ENCODE assay signal across 12 cellular contexts in genomic region chr7:111113263-111114017, GRCh38. TPM values are rescaled to one million over a fixed set of nuclear protein-coding genes. Genes with fewer than 3 reads are reported as not detected.
A peak's percentile ranks its signal among the peaks of the same experiment; 100 is the strongest.
DNase-seq lines count a peak whose midpoint lies in the region; ATAC-seq lines count a peak whose summit lies in the region.
"Had no signal": no experiment of that assay in that cellular context is flagged by ENCODE, and none has a peak within 500 bp of the region (broad histone marks: within the 10 kb centered on the region; RNA-seq: fewer than 3 reads in every experiment).

No MANE protein-coding gene starts in this region.

- H3K9me3 Mint-ChIP-seq in activated T-cell treated with anti-CD3 and anti-CD28 coated beads, Interleukin-2, amount 50 U/mL, for 72 hours, result no peaks in the 10 kb centered on the region
- H3K9me3 Mint-ChIP-seq in stimulated activated naive CD8-positive, alpha-beta T cell treated with anti-CD3 and anti-CD28 coated beads, Interleukin-15, Interleukin-2, amounts not matched to agents 100 ng/mL and 50 ng/mL, for 24 hours, result peaks cover 3% of the 10 kb centered on the region

- peak overlapping the region; percentile 57 to 64 for H3K4me3 Mint-ChIP-seq in activated T-cell treated with anti-CD3 and anti-CD28 coated beads, Interleukin-2, amount 50 U/mL, for 72 hours
- peak overlapping the region; percentile 37 for H3K4me3 Mint-ChIP-seq in stimulated activated naive CD8-positive, alpha-beta T cell treated with anti-CD3 and anti-CD28 coated beads, Interleukin-15, Interleukin-2, amounts not matched to agents 100 ng/mL and 50 ng/mL, for 24 hours

- peaks cover 45% of the 10 kb centered on the region for H3K4me1 Mint-ChIP-seq in activated T-cell treated with anti-CD3 and anti-CD28 coated beads, Interleukin-2, amount 50 U/mL, for 72 hours (ENCODE audit: low read depth)
- peaks cover 63% of the 10 kb centered on the region for H3K4me1 Mint-ChIP-seq in stimulated activated naive CD8-positive, alpha-beta T cell treated with anti-CD3 and anti-CD28 coated beads, Interleukin-15, Interleukin-2, amounts not matched to agents 100 ng/mL and 50 ng/mL, for 24 hours (ENCODE audit: low read depth)

- ATAC-seq in activated T-cell treated with anti-CD3 and anti-CD28 coated beads, Interleukin-2, amount 50 U/mL, for 72 hours (replicated peaks in 1 of 2), result peak; percentile 82 to 90
- ATAC-seq: heart left ventricle had no signal

- peaks cover 1 to 25% of the 10 kb centered on the region in 2 donors for H3K36me3 Mint-ChIP-seq in activated T-cell treated with anti-CD3 and anti-CD28 coated beads, Interleukin-2, amount 50 U/mL, for 72 hours (ENCODE audit: insufficient read depth in 2 of 2)
- H3K36me3 Mint-ChIP-seq in stimulated activated naive CD8-positive, alpha-beta T cell treated with anti-CD3 and anti-CD28 coated beads, Interleukin-15, Interleukin-2, amounts not matched to agents 100 ng/mL and 50 ng/mL, for 24 hours (ENCODE audit: low read depth), result peaks cover 74% of the 10 kb centered on the region

- H3K27me3 Mint-ChIP-seq in activated T-cell treated with anti-CD3 and anti-CD28 coated beads, Interleukin-2, amount 50 U/mL, for 72 hours (ENCODE audit: low read depth), result no peaks in the 10 kb centered on the region
- H3K27me3 Mint-ChIP-seq in stimulated activated naive CD8-positive, alpha-beta T cell treated with anti-CD3 and anti-CD28 coated beads, Interleukin-15, Interleukin-2, amounts not matched to agents 100 ng/mL and 50 ng/mL, for 24 hours, result no peaks in the 10 kb centered on the region

- H3K27ac Mint-ChIP-seq in activated T-cell treated with anti-CD3 and anti-CD28 coated beads, Interleukin-2, amount 50 U/mL, for 72 hours, result peak overlapping the region; percentile 96
- peak overlapping the region; percentile 88 for H3K27ac Mint-ChIP-seq in stimulated activated naive CD8-positive, alpha-beta T cell treated with anti-CD3 and anti-CD28 coated beads, Interleukin-15, Interleukin-2, amounts not matched to agents 100 ng/mL and 50 ng/mL, for 24 hours

- DNase-seq in activated T-cell treated with anti-CD3 and anti-CD28 coated beads, Interleukin-2, amount 50 U/mL, for 72 hours, result no peak
- no peak for DNase-seq in activated T-cell treated with anti-CD3 and anti-CD28 coated beads, Interleukin-2, amount 50 U/mL, for 48 hours
- peak; percentile 31 for DNase-seq in HS-5 (ENCODE audit: low read depth)
- DNase-seq in dedifferentiated amniotic fluid mesenchymal stem cell (ENCODE audit: extremely low spot score), result peak; percentile 47
- no peak for DNase-seq in effector CD8-positive, alpha-beta T cell (lab: John Stamatoyannopoulos, UW)
- no peak for DNase-seq in NCI-H345 treated with DMSO at 0.1 percent for 48 hours (lab: John Stamatoyannopoulos, UW; ENCODE audit: unreplicated experiment)
- DNase-seq in HuH-7 (ENCODE audit: low spot score), result no peak
- DNase-seq: activated CD8-positive, alpha-beta memory T cell treated with anti-CD3 and anti-CD28 coated beads, Interleukin-2, amount 50 U/mL, for 48 hours; BE2C; heart left ventricle had no signal

RNA-seq across cellular contexts. Expression of gene LRRN3, which starts 22.5 kb away (rescaled TPM):
- total RNA-seq in activated T-cell treated with anti-CD3 and anti-CD28 coated beads, Interleukin-2, amount 50 U/mL, for 72 hours, result 10 to 100 TPM; 15.3 to 24.0 TPM
- total RNA-seq: OCI-LY7 had no signal

Comparison
In these comparisons a context has a peak if more than half of its experiments do, and no peak if none do; other contexts are left out.
1. DNase-seq: peak in HS-5 (single experiment) and dedifferentiated amniotic fluid mesenchymal stem cell (single experiment); none in activated T-cell treated with anti-CD3 and anti-CD28 coated beads, Interleukin-2, amount 50 U/mL, for 72 hours (0 of 2), activated T-cell treated with anti-CD3 and anti-CD28 coated beads, Interleukin-2, amount 50 U/mL, for 48 hours (0 of 2), effector CD8-positive, alpha-beta T cell (single experiment), NCI-H345 treated with DMSO at 0.1 percent for 48 hours (single experiment) and HuH-7 (single experiment).